17 cellular contexts compared by ENCODE assay signal in genomic region chr18:1036926-1037325, GRCh38.
"Had no signal": no experiment of that assay in that cellular context is flagged by ENCODE, and none has a peak within 500 bp of the region (broad histone marks: within the 10 kb centered on the region; RNA-seq: fewer than 3 reads in every experiment).

No MANE protein-coding gene starts in this region.

- H3K27ac ChIP-seq: SJSA1, SK-N-MC had no signal

- H3K4me3 Mint-ChIP-seq: IgD-negative memory B cell had no signal

- H3K9me3 ChIP-seq: MG63, SJSA1 had no signal

- H3K36me3 ChIP-seq: MG63, SJSA1 had no signal

- H3K27me3 ChIP-seq: MG63, SJSA1 had no signal

- DNase-seq: KBM-7, MG63, NCI-H1092 treated with DMSO at 0.1 percent for 48 hours, NCI-H1436, NCI-H187, NCI-H2029, NCI-H2227 treated with DMSO at 0.1 percent for 48 hours, NCI-H524, NCI-H526 treated with DMSO at 0.1 percent for 48 hours, NCI-H748 treated with DMSO at 0.1 percent for 48 hours, PC-3, SHP77 treated with DMSO at 0.1 percent for 48 hours had no signal

- H3K4me3 ChIP-seq: MG63, SJSA1, SK-N-MC had no signal

- H3K4me1 ChIP-seq: SJSA1 had no signal

- ATAC-seq: Panc1, PC-3, Right ventricle myocardium inferior had no signal

- H3K27me3 Mint-ChIP-seq: IgD-negative memory B cell had no signal

- H3K4me1 Mint-ChIP-seq: IgD-negative memory B cell had no signal

- H3K27ac Mint-ChIP-seq: IgD-negative memory B cell had no signal
